In genomic region chr2:171652411-171652775, GRCh38 we compare ENCODE assay signal across 10 cellular contexts. TPM values are rescaled to one million over a fixed set of nuclear protein-coding genes. Genes with fewer than 3 reads are reported as not detected.
DNase-seq lines count a peak whose midpoint lies in the region; ATAC-seq and TF ChIP-seq lines count a peak whose summit lies in the region.
"Had no signal": no experiment of that assay in that cellular context is flagged by ENCODE, and none has a peak within 500 bp of the region (broad histone marks: within the 10 kb centered on the region; RNA-seq: fewer than 3 reads in every experiment).

No MANE protein-coding gene starts in this region.

- ATAC-seq in activated CD4-positive, alpha-beta T cell treated with anti-CD3 and anti-CD28 coated beads for 36 hours: peak; percentile 39
- peak; percentile 85 for ATAC-seq in HG02798 (IDR thresholded peaks at IDR 0.05; ENCODE audit: poor library complexity, unreplicated experiment)

- no peak for TF ChIP-seq CTCF in RWPE1 (conservative IDR thresholded peaks at IDR 0.05; ENCODE audit: low read depth)
- no peak for TF ChIP-seq CTCF in esophagus muscularis mucosa (IDR thresholded peaks at IDR 0.05)
- TF ChIP-seq CTCF in spleen (IDR thresholded peaks at IDR 0.05 in 8 of 11, conservative IDR thresholded peaks at IDR 0.05 in 3 of 11): no peak
- TF ChIP-seq CTCF in ascending aorta (IDR thresholded peaks at IDR 0.05): no peak

- TF ChIP-seq POLR2A in esophagus muscularis mucosa (IDR thresholded peaks at IDR 0.05; ENCODE audit: low read depth) (no peak), spleen (IDR thresholded peaks at IDR 0.05) (no peak)

- CTCF ChIA-PET in activated CD4-positive, alpha-beta T cell treated with anti-CD3 and anti-CD28 coated beads for 36 hours (lab: Charles Lee): interaction anchor here (1.0 to 1.3 kb wide), 2 partner anchors 11 to 18 kb away, joined by 3 to 5 read pairs; no protein-coding TSS in a partner anchor
- CTCF ChIA-PET in activated CD4-positive, alpha-beta T cell treated with anti-CD3 and anti-CD28 coated beads, Interleukin-2, amount 10 ng/mL, durations not matched to agents 7 days and 5 days (lab: Charles Lee): no interaction called here
- CTCF ChIA-PET in RWPE1 (lab: Yijun Ruan, JAX): interaction anchor here (0.5 kb wide), 1 partner anchor 799 kb away, joined by 5 read pairs; no protein-coding TSS in a partner anchor

- H3K9me3 ChIP-seq in esophagus muscularis mucosa (peaks cover 0 to 9% (median 3%) of the 10 kb centered on the region in 4 donors), spleen (peaks cover 0 to 26% (median 10%) of the 10 kb centered on the region in 8 donors), ascending aorta (no peaks in the 10 kb centered on the region)

- POLR2A ChIA-PET in activated CD4-positive, alpha-beta T cell treated with anti-CD3 and anti-CD28 coated beads for 36 hours (lab: Charles Lee): no interaction called here
- POLR2A ChIA-PET in activated CD4-positive, alpha-beta T cell treated with anti-CD3 and anti-CD28 coated beads, Interleukin-2, amount 10 ng/mL, durations not matched to agents 7 days and 5 days (lab: Charles Lee): no interaction called here
- POLR2A ChIA-PET in RWPE1 (lab: Yijun Ruan, JAX; ENCODE audit: low non-redundant PET): no interaction called here

- peaks cover 2% of the 10 kb centered on the region for H3K36me3 Mint-ChIP-seq in activated CD4-positive, alpha-beta T cell treated with anti-CD3 and anti-CD28 coated beads for 36 hours (ENCODE audit: low read depth)
- no peaks in the 10 kb centered on the region for H3K36me3 Mint-ChIP-seq in activated CD4-positive, alpha-beta T cell treated with anti-CD3 and anti-CD28 coated beads, Interleukin-2, amount 10 ng/mL, durations not matched to agents 7 days and 5 days (ENCODE audit: low read depth)

- TF ChIP-seq EP300 in esophagus muscularis mucosa (IDR thresholded peaks at IDR 0.05): no peak

- peaks cover 10% of the 10 kb centered on the region for H3K9me3 Mint-ChIP-seq in activated CD4-positive, alpha-beta T cell treated with anti-CD3 and anti-CD28 coated beads for 36 hours (ENCODE audit: low read depth)
- H3K9me3 Mint-ChIP-seq in activated CD4-positive, alpha-beta T cell treated with anti-CD3 and anti-CD28 coated beads, Interleukin-2, amount 10 ng/mL, durations not matched to agents 7 days and 5 days: no peaks in the 10 kb centered on the region

- H3K36me3 ChIP-seq in esophagus muscularis mucosa (no peaks in the 10 kb centered on the region), spleen (no peaks in the 10 kb centered on the region), ascending aorta (no peaks in the 10 kb centered on the region)

- no peak overlapping the region for H3K4me3 Mint-ChIP-seq in activated CD4-positive, alpha-beta T cell treated with anti-CD3 and anti-CD28 coated beads for 36 hours
- no peak overlapping the region for H3K4me3 Mint-ChIP-seq in activated CD4-positive, alpha-beta T cell treated with anti-CD3 and anti-CD28 coated beads, Interleukin-2, amount 10 ng/mL, durations not matched to agents 7 days and 5 days

- DNase-seq in activated CD4-positive, alpha-beta T cell treated with anti-CD3 and anti-CD28 coated beads for 36 hours: peak; percentile 14
- DNase-seq in activated CD4-positive, alpha-beta T cell treated with anti-CD3 and anti-CD28 coated beads, Interleukin-2, amount 10 ng/mL, durations not matched to agents 7 days and 5 days: no peak
- peak; percentile 5 for DNase-seq in RWPE1 (ENCODE audit: low spot score)
- DNase-seq in smooth muscle cell of the brain vasculature (ENCODE audit: low read depth, low spot score): peak; percentile 10
- no peak for DNase-seq in esophagus muscularis mucosa (ENCODE audit: extremely low spot score)
- no peak for DNase-seq in spleen
- DNase-seq in ascending aorta (ENCODE audit: low spot score in 2 of 2): no peak
- DNase-seq: cerebellar nuclear complex, NCI-H146 had no signal

- H3K27ac ChIP-seq in RWPE1: no peak overlapping the region
- no peak overlapping the region for H3K27ac ChIP-seq in esophagus muscularis mucosa (replicated peaks in 1 of 4)
- no peak overlapping the region for H3K27ac ChIP-seq in spleen
- no peak overlapping the region for H3K27ac ChIP-seq in ascending aorta

- H3K4me1 ChIP-seq in esophagus muscularis mucosa (no peaks in the 10 kb centered on the region), spleen (peaks cover 0 to 13% (median 4%) of the 10 kb centered on the region in 6 donors), ascending aorta (no peaks in the 10 kb centered on the region)

- intact Hi-C loops in activated CD4-positive, alpha-beta T cell treated with anti-CD3 and anti-CD28 coated beads for 36 hours (cut with DNase I, micrococcal nuclease): no loop called here
- intact Hi-C loops in esophagus muscularis mucosa (cut with DNase I) (no loop called here), spleen (cut with DNase I; ENCODE audit: low total_unique reads) (no loop called here), ascending aorta (cut with DNase I) (no loop called here)

- no peak overlapping the region for H3K27ac Mint-ChIP-seq in activated CD4-positive, alpha-beta T cell treated with anti-CD3 and anti-CD28 coated beads for 36 hours
- no peak overlapping the region for H3K27ac Mint-ChIP-seq in activated CD4-positive, alpha-beta T cell treated with anti-CD3 and anti-CD28 coated beads, Interleukin-2, amount 10 ng/mL, durations not matched to agents 7 days and 5 days

- H3K4me3 ChIP-seq in esophagus muscularis mucosa (no peak overlapping the region), spleen (no peak overlapping the region), ascending aorta (no peak overlapping the region)

- no peaks in the 10 kb centered on the region for H3K4me1 Mint-ChIP-seq in activated CD4-positive, alpha-beta T cell treated with anti-CD3 and anti-CD28 coated beads for 36 hours
- H3K4me1 Mint-ChIP-seq in activated CD4-positive, alpha-beta T cell treated with anti-CD3 and anti-CD28 coated beads, Interleukin-2, amount 10 ng/mL, durations not matched to agents 7 days and 5 days: no peaks in the 10 kb centered on the region

- H3K27me3 ChIP-seq in esophagus muscularis mucosa: peaks cover 0 to 6% (median 0%) of the 10 kb centered on the region in 4 donors
- peaks cover 0 to 9% (median 0%) of the 10 kb centered on the region in 7 donors for H3K27me3 ChIP-seq in spleen (replicated peaks in 1 of 7)
- H3K27me3 ChIP-seq in ascending aorta: no peaks in the 10 kb centered on the region

- H3K27me3 Mint-ChIP-seq in activated CD4-positive, alpha-beta T cell treated with anti-CD3 and anti-CD28 coated beads for 36 hours: peaks cover 30% of the 10 kb centered on the region
- H3K27me3 Mint-ChIP-seq in activated CD4-positive, alpha-beta T cell treated with anti-CD3 and anti-CD28 coated beads, Interleukin-2, amount 10 ng/mL, durations not matched to agents 7 days and 5 days: peaks cover 34% of the 10 kb centered on the region

RNA-seq across cellular contexts. Expression of gene DYNC1I2, which starts 34.9 kb away (rescaled TPM):
- total RNA-seq in activated CD4-positive, alpha-beta T cell treated with anti-CD3 and anti-CD28 coated beads for 36 hours: 10 to 100 TPM; 46.2 to 51.1 TPM
- total RNA-seq in activated CD4-positive, alpha-beta T cell treated with anti-CD3 and anti-CD28 coated beads, Interleukin-2, amount 10 ng/mL, durations not matched to agents 7 days and 5 days: 10 to 100 TPM; 49.5 to 52.5 TPM
- 100 to 1,000 TPM in 3 of 4 donors, 10 to 100 TPM in 1; 99.1 to 122 (median 112) TPM for total RNA-seq in esophagus muscularis mucosa
- 10 to 100 TPM; 51.7 to 86.0 (median 70.4) TPM for total RNA-seq in spleen
- polyA plus RNA-seq in spleen: 10 to 100 TPM; 37.8 to 43.1 (median 38.3) TPM
- total RNA-seq in ascending aorta: 81.0 TPM

Comparison
In these comparisons a context has a peak if more than half of its experiments do, and no peak if none do; other contexts are left out.
1. DNase-seq: peak in activated CD4-positive, alpha-beta T cell treated with anti-CD3 and anti-CD28 coated beads for 36 hours (single experiment), RWPE1 (single experiment) and smooth muscle cell of the brain vasculature (single experiment); none in activated CD4-positive, alpha-beta T cell treated with anti-CD3 and anti-CD28 coated beads, Interleukin-2, amount 10 ng/mL, durations not matched to agents 7 days and 5 days (single experiment), esophagus muscularis mucosa (single experiment), spleen (single experiment) and ascending aorta (0 of 2).